ENCODE assay signal across 13 cellular contexts in the genomic region with DNA sequence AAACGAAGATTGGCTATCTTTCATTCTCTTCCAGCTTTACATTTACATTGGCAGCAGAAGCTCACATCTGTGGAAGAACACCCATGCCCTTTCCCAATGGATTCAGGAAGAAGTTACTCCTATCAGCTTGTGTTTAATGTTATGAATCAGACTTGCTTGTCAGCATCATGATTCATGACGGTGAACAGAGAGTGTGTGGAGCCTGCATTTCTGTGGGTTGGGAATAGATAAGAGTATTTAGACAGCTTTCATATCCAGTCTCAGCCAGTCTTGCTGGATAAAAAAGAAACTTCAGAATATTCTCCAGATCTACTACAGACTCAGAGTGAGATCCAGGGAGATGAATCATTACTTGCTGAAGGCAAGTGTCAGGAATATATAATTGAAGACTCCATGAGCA.
DNase-seq lines count a peak whose midpoint lies in the region; ATAC-seq and TF ChIP-seq lines count a peak whose summit lies in the region.
"Had no signal": no experiment of that assay in that cellular context is flagged by ENCODE, and none has a peak within 500 bp of the region (broad histone marks: within the 10 kb centered on the region; RNA-seq: fewer than 3 reads in every experiment).

No MANE protein-coding gene starts in this region.

- H3K36me3 ChIP-seq in BE2C (no peaks in the 10 kb centered on the region), mesenchymal stem cell (ENCODE audit: control insufficient read depth in 1 of 2, insufficient read depth in 2 of 2, low read depth in 1 of 2, low read length in 2 of 2) (no peaks in the 10 kb centered on the region), spleen (no peaks in the 10 kb centered on the region)
- H3K36me3 ChIP-seq: transverse colon had no signal

- H3K4me3 ChIP-seq in BE2C (ENCODE audit: low read depth, low read length) (no peak overlapping the region; the same call in 1 of the 2 replicates), mesenchymal stem cell (ENCODE audit: insufficient read depth in 1 of 2, low read depth in 1 of 2, low read length in 2 of 2) (no peak overlapping the region), spleen (no peak overlapping the region)
- H3K4me3 ChIP-seq: transverse colon had no signal

- H3K4ac ChIP-seq in mesenchymal stem cell (ENCODE audit: low read depth in 1 of 2, low read length in 2 of 2): no peak overlapping the region

- no peak overlapping the region for H2AK5ac ChIP-seq in mesenchymal stem cell (ENCODE audit: low read length, severe bottlenecking)

- intact Hi-C loops in activated CD4-positive, alpha-beta T cell treated with anti-CD3 and anti-CD28 coated beads for 36 hours (cut with DNase I, micrococcal nuclease): no loop called here
- intact Hi-C loops in spleen (cut with DNase I; ENCODE audit: low total_unique reads): no loop called here

- H3K9me3 ChIP-seq in BE2C: no peaks in the 10 kb centered on the region
- H3K9me3 ChIP-seq in mesenchymal stem cell (ENCODE audit: control insufficient read depth, low read length): no peaks in the 10 kb centered on the region
- no peaks in the 10 kb centered on the region for H3K9me3 ChIP-seq in spleen
- H3K9me3 ChIP-seq: transverse colon had no signal

- no peak for TF ChIP-seq POLR2A in spleen (IDR thresholded peaks at IDR 0.05)

- H2BK15ac ChIP-seq in mesenchymal stem cell (ENCODE audit: low read depth, poor library complexity, severe bottlenecking): no peak overlapping the region

- no peak overlapping the region for H4K91ac ChIP-seq in mesenchymal stem cell (ENCODE audit: low read length)

- POLR2A ChIA-PET in activated CD4-positive, alpha-beta T cell treated with anti-CD3 and anti-CD28 coated beads for 36 hours (lab: Charles Lee): no interaction called here

- 0% methylated on average over 2 of the region's 2 CpGs for WGBS in mesenchymal stem cell
- 69 to 87% (median 82%) methylated on average over 2 of the region's 2 CpGs for WGBS in spleen, 5 donors

- no peak overlapping the region for H2BK120ac ChIP-seq in mesenchymal stem cell (ENCODE audit: low read depth, low read length)

- H2AFZ ChIP-seq in mesenchymal stem cell (ENCODE audit: low read depth, low read length): no peak overlapping the region

- H3K4me1 Mint-ChIP-seq in activated CD4-positive, alpha-beta T cell treated with anti-CD3 and anti-CD28 coated beads for 36 hours: no peaks in the 10 kb centered on the region
- H3K4me1 Mint-ChIP-seq: naive B cell had no signal

- H2BK12ac ChIP-seq in mesenchymal stem cell (ENCODE audit: low read length in 2 of 2): no peak overlapping the region

- TF ChIP-seq CTCF in BE2C (IDR thresholded peaks at IDR 0.05; ENCODE audit: low read depth, low read length): no peak
- TF ChIP-seq CTCF in spleen (IDR thresholded peaks at IDR 0.05 in 8 of 11, conservative IDR thresholded peaks at IDR 0.05 in 3 of 11): no peak

- CTCF ChIA-PET in activated CD4-positive, alpha-beta T cell treated with anti-CD3 and anti-CD28 coated beads for 36 hours (lab: Charles Lee): no interaction called here

- H3K9ac ChIP-seq in mesenchymal stem cell (ENCODE audit: low read length): no peak overlapping the region

- H3K36me3 Mint-ChIP-seq in activated CD4-positive, alpha-beta T cell treated with anti-CD3 and anti-CD28 coated beads for 36 hours (ENCODE audit: low read depth): no peaks in the 10 kb centered on the region
- H3K36me3 Mint-ChIP-seq: naive B cell had no signal

- H3K4me3 Mint-ChIP-seq in activated CD4-positive, alpha-beta T cell treated with anti-CD3 and anti-CD28 coated beads for 36 hours: no peak overlapping the region
- H3K4me3 Mint-ChIP-seq: naive B cell had no signal

- no peak overlapping the region for H3K27ac Mint-ChIP-seq in activated CD4-positive, alpha-beta T cell treated with anti-CD3 and anti-CD28 coated beads for 36 hours
- H3K27ac Mint-ChIP-seq: naive B cell had no signal

- H3K27me3 ChIP-seq in BE2C (no peaks in the 10 kb centered on the region), mesenchymal stem cell (ENCODE audit: control insufficient read depth in 1 of 2, insufficient read depth in 1 of 2, low read length in 2 of 2) (no peaks in the 10 kb centered on the region), spleen (replicated peaks in 1 of 7) (no peaks in the 10 kb centered on the region)
- H3K27me3 ChIP-seq: transverse colon had no signal

- H3K27ac ChIP-seq in mesenchymal stem cell (ENCODE audit: low read length, poor library complexity, severe bottlenecking) (peak overlapping the region; percentile 35), spleen (no peak overlapping the region)
- H3K27ac ChIP-seq: transverse colon had no signal

- H3K23ac ChIP-seq in mesenchymal stem cell (ENCODE audit: low read length in 2 of 2): no peak overlapping the region

- no peak overlapping the region for H4K8ac ChIP-seq in mesenchymal stem cell (ENCODE audit: low read length)

- ATAC-seq in activated CD4-positive, alpha-beta T cell treated with anti-CD3 and anti-CD28 coated beads for 36 hours: no peak

- DNase-seq in BE2C: peak; percentile 70
- DNase-seq in LoVo (ENCODE audit: low spot score): peak; percentile 16
- peak; percentile 87 to 98 for DNase-seq in dermis microvascular lymphatic vessel endothelial cell (ENCODE audit: low read depth in 2 of 2)
- DNase-seq in mesenchymal stem cell: peak; percentile 96
- no peak for DNase-seq in amygdala (lab: John Stamatoyannopoulos, UW)
- no peak for DNase-seq in activated CD4-positive, alpha-beta T cell treated with anti-CD3 and anti-CD28 coated beads for 36 hours
- DNase-seq in spleen: no peak
- no peak for DNase-seq in NCI-H146 treated with DMSO at 0.1 percent for 48 hours (lab: John Stamatoyannopoulos, UW; ENCODE audit: unreplicated experiment)
- DNase-seq: DMS 273 treated with DMSO at 0.1 percent for 48 hours, erythroblast, naive B cell, NCI-H446 treated with DMSO at 0.1 percent for 48 hours, transverse colon had no signal

- H3K4me2 ChIP-seq in mesenchymal stem cell (ENCODE audit: low read length, poor library complexity, severe bottlenecking): no peak overlapping the region

- H2BK5ac ChIP-seq in mesenchymal stem cell (ENCODE audit: low read depth, low read length, poor library complexity, severe bottlenecking): no peak overlapping the region

- peaks cover 41% of the 10 kb centered on the region for H3K4me1 ChIP-seq in BE2C
- no peaks in the 10 kb centered on the region for H3K4me1 ChIP-seq in mesenchymal stem cell (ENCODE audit: control insufficient read depth, insufficient read depth, low read depth, low read length)
- no peaks in the 10 kb centered on the region for H3K4me1 ChIP-seq in spleen
- H3K4me1 ChIP-seq: transverse colon had no signal

- H3K27me3 Mint-ChIP-seq in activated CD4-positive, alpha-beta T cell treated with anti-CD3 and anti-CD28 coated beads for 36 hours: no peaks in the 10 kb centered on the region

- H3K79me1 ChIP-seq in mesenchymal stem cell (replicated peaks; ENCODE audit: low read length, poor library complexity, severe bottlenecking): no peaks in the 10 kb centered on the region

- no peak overlapping the region for H3K14ac ChIP-seq in mesenchymal stem cell (ENCODE audit: low read length in 2 of 2)

- peaks cover 8% of the 10 kb centered on the region for H3K9me3 Mint-ChIP-seq in activated CD4-positive, alpha-beta T cell treated with anti-CD3 and anti-CD28 coated beads for 36 hours (ENCODE audit: low read depth)
- H3K9me3 Mint-ChIP-seq: naive B cell had no signal

- no peak overlapping the region for H3K18ac ChIP-seq in mesenchymal stem cell (ENCODE audit: low read depth in 1 of 2, low read length in 2 of 2)

Comparison
In these comparisons a context has a peak if more than half of its experiments do, and no peak if none do; other contexts are left out.
1. DNase-seq: peak in BE2C (single experiment), LoVo (single experiment), dermis microvascular lymphatic vessel endothelial cell (2 of 2) and mesenchymal stem cell (single experiment); none in amygdala (0 of 56), activated CD4-positive, alpha-beta T cell treated with anti-CD3 and anti-CD28 coated beads for 36 hours (single experiment), spleen (single experiment) and NCI-H146 treated with DMSO at 0.1 percent for 48 hours (single experiment).